28 cellular contexts compared by ENCODE assay signal in the genomic region with DNA sequence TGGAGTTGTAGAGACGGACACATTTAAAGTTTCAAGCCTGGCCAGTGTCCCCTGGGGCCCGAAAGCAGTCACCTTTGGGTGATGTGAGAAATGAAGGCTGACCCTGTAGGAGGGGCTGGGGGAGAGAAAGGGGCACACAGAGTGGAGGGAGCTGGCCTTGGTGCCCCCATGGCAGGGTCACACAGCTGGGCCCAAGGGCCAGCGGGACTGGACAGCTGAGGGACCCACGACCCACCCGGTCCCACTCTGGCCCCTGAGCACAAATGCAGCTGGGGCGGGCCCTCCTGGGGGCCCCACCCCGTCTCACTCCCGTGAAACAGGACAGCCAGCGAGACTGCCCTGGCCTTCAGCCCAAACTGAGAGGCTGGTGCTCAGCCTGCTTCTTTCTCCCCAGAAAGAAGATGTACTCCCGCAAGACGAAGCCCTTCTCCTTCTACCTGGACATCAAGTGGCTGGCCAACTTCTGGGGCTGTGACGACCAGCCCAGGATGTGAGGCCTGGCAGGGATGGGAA. TPM values are rescaled to one million over a fixed set of nuclear protein-coding genes. Genes with fewer than 3 reads are reported as not detected.
"Had no signal": no experiment of that assay in that cellular context is flagged by ENCODE, and none has a peak within 500 bp of the region (broad histone marks: within the 10 kb centered on the region; RNA-seq: fewer than 3 reads in every experiment).

No MANE protein-coding gene starts in this region.

- ATAC-seq: activated CD8-positive, alpha-beta T cell treated with anti-CD3 and anti-CD28 coated beads for 36 hours; activated T-helper 17 cell treated with anti-CD3 and anti-CD28 coated beads, Interleukin-2, amount 50 U/mL, for 72 hours; effector memory CD8-positive, alpha-beta T cell; esophagus mucosa; natural killer cell had no signal

- H3K4me1 ChIP-seq: prostate gland, thyroid gland had no signal

- FAIRE-seq: astrocyte, endothelial cell of umbilical vein, frontal cortex had no signal

- H3K4me3 Mint-ChIP-seq: activated CD4-positive, alpha-beta T cell treated with anti-CD3 and anti-CD28 coated beads, Interleukin-2, amount 10 ng/mL, durations not matched to agents 7 days and 5 days; activated CD8-positive, alpha-beta T cell treated with anti-CD3 and anti-CD28 coated beads for 36 hours; activated naive CD8-positive, alpha-beta T cell treated with anti-CD3 and anti-CD28 coated beads for 36 hours; activated T-helper 17 cell treated with anti-CD3 and anti-CD28 coated beads, Interleukin-2, amount 50 U/mL, for 72 hours; effector memory CD8-positive, alpha-beta T cell; natural killer cell; stimulated activated naive CD8-positive, alpha-beta T cell treated with anti-CD3 and anti-CD28 coated beads, Interleukin-15, Interleukin-2, amounts not matched to agents 100 ng/mL and 50 ng/mL, for 24 hours had no signal

- H3K4me1 Mint-ChIP-seq: activated CD4-positive, alpha-beta T cell treated with anti-CD3 and anti-CD28 coated beads, Interleukin-2, amount 10 ng/mL, durations not matched to agents 7 days and 5 days; activated naive CD8-positive, alpha-beta T cell treated with anti-CD3 and anti-CD28 coated beads for 36 hours; activated T-helper 17 cell treated with anti-CD3 and anti-CD28 coated beads, Interleukin-2, amount 50 U/mL, for 72 hours; natural killer cell had no signal

- H3K27me3 ChIP-seq: colonic mucosa, ovary, thyroid gland had no signal

- H3K36me3 ChIP-seq: colonic mucosa, ovary, prostate gland, thyroid gland had no signal

- H3K27ac ChIP-seq: colonic mucosa, dorsolateral prefrontal cortex, ovary, prostate gland, thyroid gland had no signal

- H3K9me3 ChIP-seq: colonic mucosa, ovary, prostate gland, thyroid gland had no signal

- DNase-seq: activated CD4-positive, alpha-beta T cell treated with anti-CD3 and anti-CD28 coated beads, Interleukin-2, amount 10 ng/mL, durations not matched to agents 7 days and 5 days; activated CD4-positive, CD25-positive, alpha-beta regulatory T cell treated with anti-CD3 and anti-CD28 coated beads, Interleukin-2, amount 50 U/mL, for 72 hours; activated CD8-positive, alpha-beta T cell treated with anti-CD3 and anti-CD28 coated beads for 36 hours; activated naive CD4-positive, alpha-beta T cell treated with Interleukin-2 at 50 U/mL for 16 hours; activated naive CD8-positive, alpha-beta T cell treated with anti-CD3 and anti-CD28 coated beads for 36 hours; central memory CD4-positive, alpha-beta T cell; effector memory CD8-positive, alpha-beta T cell; glutamatergic neuron; hippocampal formation; natural killer cell; stimulated activated CD4-positive, alpha-beta T cell treated with anti-CD3 and anti-CD28 coated beads, Interleukin-12 subunit alpha, Interleukin-12 subunit beta, amount 100 ng/mL, for 4 hours; stimulated activated CD4-positive, alpha-beta T cell treated with anti-CD3 and anti-CD28 coated beads, Interleukin-4, amount 100 ng/mL, for 4 hours; substantia nigra; T-helper 2 cell; thyroid gland had no signal

- H3K27ac Mint-ChIP-seq: activated CD4-positive, alpha-beta T cell treated with anti-CD3 and anti-CD28 coated beads, Interleukin-2, amount 10 ng/mL, durations not matched to agents 7 days and 5 days; activated CD8-positive, alpha-beta T cell treated with anti-CD3 and anti-CD28 coated beads for 36 hours; activated naive CD8-positive, alpha-beta T cell treated with anti-CD3 and anti-CD28 coated beads for 36 hours; activated T-helper 17 cell treated with anti-CD3 and anti-CD28 coated beads, Interleukin-2, amount 50 U/mL, for 72 hours; effector memory CD8-positive, alpha-beta T cell; natural killer cell; stimulated activated naive CD8-positive, alpha-beta T cell treated with anti-CD3 and anti-CD28 coated beads, Interleukin-15, Interleukin-2, amounts not matched to agents 100 ng/mL and 50 ng/mL, for 24 hours had no signal

- H3K36me3 Mint-ChIP-seq: activated naive CD8-positive, alpha-beta T cell treated with anti-CD3 and anti-CD28 coated beads for 36 hours; natural killer cell had no signal

- H3K9me3 Mint-ChIP-seq: activated CD4-positive, alpha-beta T cell treated with anti-CD3 and anti-CD28 coated beads, Interleukin-2, amount 10 ng/mL, durations not matched to agents 7 days and 5 days; activated CD8-positive, alpha-beta T cell treated with anti-CD3 and anti-CD28 coated beads for 36 hours; activated naive CD8-positive, alpha-beta T cell treated with anti-CD3 and anti-CD28 coated beads for 36 hours; activated T-helper 17 cell treated with anti-CD3 and anti-CD28 coated beads, Interleukin-2, amount 50 U/mL, for 72 hours; effector memory CD8-positive, alpha-beta T cell; natural killer cell; stimulated activated naive CD8-positive, alpha-beta T cell treated with anti-CD3 and anti-CD28 coated beads, Interleukin-15, Interleukin-2, amounts not matched to agents 100 ng/mL and 50 ng/mL, for 24 hours had no signal

- H3K4me3 ChIP-seq: colonic mucosa, dorsolateral prefrontal cortex, lung, ovary, prostate gland, thyroid gland had no signal

- H3K27me3 Mint-ChIP-seq: activated CD4-positive, alpha-beta T cell treated with anti-CD3 and anti-CD28 coated beads, Interleukin-2, amount 10 ng/mL, durations not matched to agents 7 days and 5 days; activated CD8-positive, alpha-beta T cell treated with anti-CD3 and anti-CD28 coated beads for 36 hours; activated naive CD8-positive, alpha-beta T cell treated with anti-CD3 and anti-CD28 coated beads for 36 hours; activated T-helper 17 cell treated with anti-CD3 and anti-CD28 coated beads, Interleukin-2, amount 50 U/mL, for 72 hours; stimulated activated naive CD8-positive, alpha-beta T cell treated with anti-CD3 and anti-CD28 coated beads, Interleukin-15, Interleukin-2, amounts not matched to agents 100 ng/mL and 50 ng/mL, for 24 hours had no signal

RNA-seq across cellular contexts. Expression of a gene that starts 6.1 kb away (rescaled TPM):
- total RNA-seq: activated CD4-positive, alpha-beta T cell treated with anti-CD3 and anti-CD28 coated beads, Interleukin-2, amount 10 ng/mL, durations not matched to agents 7 days and 5 days; activated CD8-positive, alpha-beta T cell treated with anti-CD3 and anti-CD28 coated beads for 36 hours; activated naive CD8-positive, alpha-beta T cell treated with anti-CD3 and anti-CD28 coated beads for 36 hours; activated T-helper 17 cell treated with anti-CD3 and anti-CD28 coated beads, Interleukin-2, amount 50 U/mL, for 72 hours; astrocyte; endothelial cell of umbilical vein; esophagus mucosa; frontal cortex; natural killer cell; prostate gland; thyroid gland; urinary bladder had no signal
- polyA plus RNA-seq: endothelial cell of umbilical vein had no signal

RNA-seq across cellular contexts. Expression of a gene that starts 21.2 kb away (rescaled TPM):
- total RNA-seq: activated CD4-positive, alpha-beta T cell treated with anti-CD3 and anti-CD28 coated beads, Interleukin-2, amount 10 ng/mL, durations not matched to agents 7 days and 5 days; activated CD8-positive, alpha-beta T cell treated with anti-CD3 and anti-CD28 coated beads for 36 hours; activated naive CD8-positive, alpha-beta T cell treated with anti-CD3 and anti-CD28 coated beads for 36 hours; activated T-helper 17 cell treated with anti-CD3 and anti-CD28 coated beads, Interleukin-2, amount 50 U/mL, for 72 hours; endothelial cell of umbilical vein; frontal cortex; mesenteric fat pad; natural killer cell had no signal
- polyA plus RNA-seq: endothelial cell of umbilical vein had no signal

RNA-seq across cellular contexts. Expression of a gene that starts 31.4 kb away (rescaled TPM):
- total RNA-seq: activated CD4-positive, alpha-beta T cell treated with anti-CD3 and anti-CD28 coated beads, Interleukin-2, amount 10 ng/mL, durations not matched to agents 7 days and 5 days; activated CD8-positive, alpha-beta T cell treated with anti-CD3 and anti-CD28 coated beads for 36 hours; activated naive CD8-positive, alpha-beta T cell treated with anti-CD3 and anti-CD28 coated beads for 36 hours; activated T-helper 17 cell treated with anti-CD3 and anti-CD28 coated beads, Interleukin-2, amount 50 U/mL, for 72 hours; astrocyte; endothelial cell of umbilical vein; frontal cortex; mesenteric fat pad; thyroid gland; urinary bladder had no signal
- polyA plus RNA-seq: endothelial cell of umbilical vein had no signal

RNA-seq across cellular contexts. Expression of a gene that starts 54.8 kb away (rescaled TPM):
- total RNA-seq: mesenteric fat pad had no signal
